34 cellular contexts compared by ENCODE assay signal in the genomic region with DNA sequence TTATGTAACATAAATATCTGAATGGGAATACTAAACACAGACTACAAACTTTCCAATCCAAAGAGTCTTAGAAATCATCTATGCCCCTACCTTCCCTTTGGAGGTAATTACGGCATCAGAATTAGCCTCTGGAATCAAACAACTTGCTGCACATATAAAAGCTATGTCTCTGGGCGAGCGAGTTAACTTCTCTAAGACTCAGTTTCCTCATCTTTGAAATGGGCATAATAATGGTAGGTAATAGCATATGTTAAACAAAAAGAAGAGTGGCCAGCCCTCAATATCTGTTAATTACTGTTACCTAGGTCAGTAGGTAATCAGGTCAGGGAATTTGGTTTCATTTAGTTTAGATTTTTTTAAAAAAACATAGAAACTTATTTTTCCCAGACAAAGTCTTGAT.
"Had no signal": no experiment of that assay in that cellular context is flagged by ENCODE, and none has a peak within 500 bp of the region (broad histone marks: within the 10 kb centered on the region; RNA-seq: fewer than 3 reads in every experiment).

No MANE protein-coding gene starts in this region.

- DNase-seq: activated effector memory CD4-positive, alpha-beta T cell treated with anti-CD3 and anti-CD28 coated beads, Interleukin-2, amount 50 U/mL, for 16 hours; activated effector memory CD4-positive, alpha-beta T cell treated with Interleukin-2 at 50 U/mL for 16 hours; activated gamma-delta T cell; activated gamma-delta T cell treated with Interleukin-2 at 50 U/mL for 16 hours; activated naive CD4-positive, alpha-beta T cell; activated naive CD4-positive, alpha-beta T cell treated with anti-CD3 and anti-CD28 coated beads for 36 hours; activated naive CD4-positive, alpha-beta T cell treated with anti-CD3 and anti-CD28 coated beads, Interleukin-2, amount 10 ng/mL, durations not matched to agents 7 days and 5 days; activated naive CD4-positive, alpha-beta T cell treated with anti-CD3 and anti-CD28 coated beads, Interleukin-2, amount 50 U/mL, for 16 hours; activated naive CD4-positive, alpha-beta T cell treated with Interleukin-2 at 50 U/mL for 16 hours; activated naive CD8-positive, alpha-beta T cell treated with anti-CD3 and anti-CD28 coated beads for 36 hours; activated naive CD8-positive, alpha-beta T cell treated with anti-CD3 and anti-CD28 coated beads, Interleukin-2, amount 10 ng/mL, durations not matched to agents 7 days and 5 days; activated naive CD8-positive, alpha-beta T cell treated with anti-CD3 and anti-CD28 coated beads, Interleukin-2, amount 50 U/mL, for 24 hours; activated T-cell treated with anti-CD3 and anti-CD28 coated beads, Interleukin-2, amount 50 U/mL, for 1 hour; activated T-cell treated with anti-CD3 and anti-CD28 coated beads, Interleukin-2, amount 50 U/mL, for 24 hours; activated T-cell treated with anti-CD3 and anti-CD28 coated beads, Interleukin-2, amount 50 U/mL, for 4 hours; activated T-cell treated with anti-CD3 and anti-CD28 coated beads, Interleukin-2, amount 50 U/mL, for 48 hours; activated T-cell treated with anti-CD3 and anti-CD28 coated beads, Interleukin-2, amount 50 U/mL, for 72 hours; adrenal gland; amniotic stem cell; amygdala; anterior cingulate cortex; aorta; body of pancreas; brain microvascular endothelial cell; caudate nucleus; central memory CD4-positive, alpha-beta T cell; cerebellar nuclear complex had no signal

- H3K4me1 ChIP-seq: adrenal gland, ascending aorta, body of pancreas, breast epithelium had no signal

- H3K4me3 ChIP-seq: adrenal gland, ascending aorta, body of pancreas, breast epithelium, cardiac muscle cell had no signal

- H3K36me3 ChIP-seq: adrenal gland, ascending aorta, brain microvascular endothelial cell, breast epithelium, cardiac muscle cell had no signal

- H3K27ac ChIP-seq: adrenal gland, ascending aorta, body of pancreas, brain microvascular endothelial cell, breast epithelium, cardiac muscle cell had no signal

- H3K27me3 ChIP-seq: adrenal gland, ascending aorta, body of pancreas, brain microvascular endothelial cell, breast epithelium, cardiac muscle cell had no signal

- H3K9me3 ChIP-seq: adrenal gland, ascending aorta, body of pancreas, breast epithelium had no signal

- FAIRE-seq: astrocyte, bronchial epithelial cell had no signal

- ATAC-seq: activated naive CD4-positive, alpha-beta T cell treated with anti-CD3 and anti-CD28 coated beads, Interleukin-2, amount 50 U/mL, for 72 hours; activated naive CD8-positive, alpha-beta T cell treated with anti-CD3 and anti-CD28 coated beads, Interleukin-2, amount 50 U/mL, for 24 hours; activated T-cell treated with anti-CD3 and anti-CD28 coated beads, Interleukin-2, amount 50 U/mL, for 4 hours; activated T-cell treated with anti-CD3 and anti-CD28 coated beads, Interleukin-2, amount 50 U/mL, for 72 hours; activated T-helper 17 cell treated with anti-CD3 and anti-CD28 coated beads, Interleukin-2, amount 50 U/mL, for 72 hours; body of pancreas had no signal
